Comparison of ENCODE assay signal across 24 cellular contexts in genomic region chr13:29515372-29515771, GRCh38.
"Had no signal": no experiment of that assay in that cellular context is flagged by ENCODE, and none has a peak within 500 bp of the region (broad histone marks: within the 10 kb centered on the region; RNA-seq: fewer than 3 reads in every experiment).

No MANE protein-coding gene starts in this region.

- H3K36me3 ChIP-seq: gastrocnemius medialis had no signal

- H3K79me2 ChIP-seq: parathyroid adenoma had no signal

- H3K27me3 Mint-ChIP-seq: activated naive CD4-positive, alpha-beta T cell treated with anti-CD3 and anti-CD28 coated beads, Interleukin-2, amount 50 U/mL, for 24 hours; brain; effector memory CD8-positive, alpha-beta T cell had no signal

- H3K4me3 ChIP-seq: esophagus muscularis mucosa, gastrocnemius medialis, left ventricle myocardium inferior, transverse colon had no signal

- H2AFZ ChIP-seq: parathyroid adenoma had no signal

- H3K27ac Mint-ChIP-seq: activated naive CD4-positive, alpha-beta T cell treated with anti-CD3 and anti-CD28 coated beads, Interleukin-2, amount 50 U/mL, for 24 hours; brain; effector memory CD8-positive, alpha-beta T cell; natural killer cell; stimulated activated effector memory CD8-positive, alpha-beta T cell treated with anti-CD3 and anti-CD28 coated beads, Interleukin-12 subunit alpha, Interleukin-12 subunit beta, amount 100 ng/mL, for 72 hours; WTC11 had no signal

- H3K9me3 ChIP-seq: esophagus muscularis mucosa, gastrocnemius medialis, left ventricle myocardium inferior, transverse colon had no signal

- H3K4me1 Mint-ChIP-seq: activated naive CD4-positive, alpha-beta T cell treated with anti-CD3 and anti-CD28 coated beads, Interleukin-2, amount 50 U/mL, for 24 hours; natural killer cell; WTC11 had no signal

- H3K4me1 ChIP-seq: gastrocnemius medialis, parathyroid adenoma, transverse colon had no signal

- H3K9ac ChIP-seq: parathyroid adenoma had no signal

- H3K36me3 Mint-ChIP-seq: natural killer cell had no signal

- H3K27me3 ChIP-seq: esophagus muscularis mucosa, gastrocnemius medialis, transverse colon had no signal

- DNase-seq: activated CD4-positive, alpha-beta T cell treated with anti-CD3 and anti-CD28 coated beads, Interleukin-2, amount 50 U/mL, for 4 hours; activated CD8-positive, alpha-beta memory T cell treated with anti-CD3 and anti-CD28 coated beads for 24 hours; activated CD8-positive, alpha-beta memory T cell treated with anti-CD3 and anti-CD28 coated beads, Interleukin-2, amount 50 U/mL, for 4 hours; activated effector memory CD4-positive, alpha-beta T cell treated with anti-CD3 and anti-CD28 coated beads, Interleukin-2, amount 50 U/mL, for 16 hours; anterior cingulate cortex; caudate nucleus; effector memory CD8-positive, alpha-beta T cell; gastrocnemius medialis; hippocampal formation; kidney glomerular epithelial cell; left ventricle myocardium inferior; mammary epithelial cell; midbrain; natural killer cell; right cardiac atrium; stimulated activated CD4-positive, alpha-beta T cell treated with anti-CD3 and anti-CD28 coated beads, Interleukin-2, amount 100 ng/mL, for 24 hours; T-helper 1 cell; transverse colon had no signal

- ATAC-seq: effector memory CD8-positive, alpha-beta T cell; gastrocnemius medialis; natural killer cell; right cardiac atrium; stimulated activated effector memory CD8-positive, alpha-beta T cell treated with anti-CD3 and anti-CD28 coated beads, Interleukin-12 subunit alpha, Interleukin-12 subunit beta, amount 100 ng/mL, for 72 hours; WTC11 had no signal

- H3K27ac ChIP-seq: esophagus muscularis mucosa, gastrocnemius medialis, left ventricle myocardium inferior, parathyroid adenoma, transverse colon had no signal

- H3K4me3 Mint-ChIP-seq: activated naive CD4-positive, alpha-beta T cell treated with anti-CD3 and anti-CD28 coated beads, Interleukin-2, amount 50 U/mL, for 24 hours; brain; effector memory CD8-positive, alpha-beta T cell; natural killer cell; stimulated activated effector memory CD8-positive, alpha-beta T cell treated with anti-CD3 and anti-CD28 coated beads, Interleukin-12 subunit alpha, Interleukin-12 subunit beta, amount 100 ng/mL, for 72 hours; WTC11 had no signal

- H3K9me3 Mint-ChIP-seq: activated naive CD4-positive, alpha-beta T cell treated with anti-CD3 and anti-CD28 coated beads, Interleukin-2, amount 50 U/mL, for 24 hours; brain; effector memory CD8-positive, alpha-beta T cell; natural killer cell; stimulated activated effector memory CD8-positive, alpha-beta T cell treated with anti-CD3 and anti-CD28 coated beads, Interleukin-12 subunit alpha, Interleukin-12 subunit beta, amount 100 ng/mL, for 72 hours; WTC11 had no signal
